1 cellular context compared by ENCODE assay signal in genomic region chr13:50509771-50510441, GRCh38.
TF ChIP-seq lines count a peak whose summit lies in the region.

No MANE protein-coding gene starts in this region.

TF ChIP-seq in K562, 482 proteins besides CTCF, POLR2A, EP300 and RAD21 (continued from another document):
- TF ChIP-seq THRAP3 (IDR thresholded peaks at IDR 0.05; ENCODE audit: borderline replicate concordance) = no peak
- TF ChIP-seq CEBPG (CRISPR knock-in tag; IDR thresholded peaks at IDR 0.05) = no peak
- TF ChIP-seq CEBPG (tag; conservative IDR thresholded peaks at IDR 0.05 in 1 of 2, IDR thresholded peaks at IDR 0.05 in 1 of 2) = peak in 1 of 2 experiments; percentile 26; a peak in 1 of 4 replicates
- TF ChIP-seq NFXL1 (CRISPR knock-in tag; IDR thresholded peaks at IDR 0.05) = no peak
- TF ChIP-seq THRA (IDR thresholded peaks at IDR 0.05) = no peak
TF ChIP-seq in K562: peak in this region for 2.
